Comparison of ENCODE assay signal across 14 cellular contexts in genomic region chr1:40132383-40133121, GRCh38. TPM values are rescaled to one million over a fixed set of nuclear protein-coding genes. Genes with fewer than 3 reads are reported as not detected.
DNase-seq lines count a peak whose midpoint lies in the region; TF ChIP-seq lines count a peak whose summit lies in the region.
"Had no signal": no experiment of that assay in that cellular context is flagged by ENCODE, and none has a peak within 500 bp of the region (broad histone marks: within the 10 kb centered on the region; RNA-seq: fewer than 3 reads in every experiment).

No MANE protein-coding gene starts in this region.

- H3K9me3 ChIP-seq in tibial artery = no peaks in the 10 kb centered on the region
- H3K9me3 ChIP-seq: SJSA1 had no signal

- H3K27ac ChIP-seq in rectal smooth muscle tissue (ENCODE audit: low read depth, low read length) (no peak overlapping the region), tibial artery (no peak overlapping the region)
- H3K27ac ChIP-seq: SJSA1 had no signal

- H3K4me3 ChIP-seq in BJ (ENCODE audit: low read depth, low read length) = peak overlapping the region; percentile 31
- peak overlapping the region; percentile 12 for H3K4me3 ChIP-seq in fibroblast of mammary gland (ENCODE audit: control insufficient read depth, low read depth, low read length)
- H3K4me3 ChIP-seq in rectal smooth muscle tissue (ENCODE audit: low read length) = peak overlapping the region; percentile 51
- H3K4me3 ChIP-seq in tibial artery = peak overlapping the region in 1 of 2 donors; percentile 35
- H3K4me3 ChIP-seq: SJSA1 had no signal

- TF ChIP-seq CTCF in BJ (IDR thresholded peaks at IDR 0.05; ENCODE audit: insufficient read depth, low read depth, low read length) (no peak), fibroblast of mammary gland (conservative IDR thresholded peaks at IDR 0.05; ENCODE audit: control insufficient read depth, insufficient read depth, low read depth, low read length) (no peak), tibial artery (IDR thresholded peaks at IDR 0.05) (no peak)

- DNase-seq in BJ (ENCODE audit: low read depth) = no peak
- peak; percentile 35 for DNase-seq in SK-N-DZ (ENCODE audit: low spot score)
- DNase-seq in fibroblast of mammary gland (ENCODE audit: low read depth) = no peak
- no peak for DNase-seq in tibial artery
- no peak for DNase-seq in GDM1 (lab: John Stamatoyannopoulos, UW)
- DNase-seq in OCI-M2 (lab: John Stamatoyannopoulos, UW; ENCODE audit: unreplicated experiment) = no peak
- DNase-seq in HCEC 1CT = no peak
- DNase-seq: activated B cell treated with CpG ODN at 0.5 μM for 24 hours; activated T-cell treated with anti-CD3 and anti-CD28 coated beads, Interleukin-2, amount 50 U/mL, for 24 hours; effector memory CD4-positive, alpha-beta T cell; NCI-H2081; NK-92 treated with Interleukin-12 subunit alpha and Interleukin-12 subunit beta, amount 100 ng/mL, for 24 hours had no signal

- intact Hi-C loops in tibial artery (cut with DNase I; ENCODE audit: low total_unique reads) = no loop called here

- H3K36me3 ChIP-seq in BJ (ENCODE audit: control insufficient read depth, insufficient read depth, low read length) = no peaks in the 10 kb centered on the region
- H3K36me3 ChIP-seq in rectal smooth muscle tissue (ENCODE audit: control insufficient read depth, insufficient read depth, low read length) = no peaks in the 10 kb centered on the region
- H3K36me3 ChIP-seq in tibial artery = no peaks in the 10 kb centered on the region
- H3K36me3 ChIP-seq: SJSA1 had no signal

- no peak overlapping the region for H3K9ac ChIP-seq in rectal smooth muscle tissue (ENCODE audit: low read length)

- H3K4me1 ChIP-seq in rectal smooth muscle tissue (ENCODE audit: control insufficient read depth, insufficient read depth, low read length) = no peaks in the 10 kb centered on the region
- peaks cover 0 to 7% (median 3%) of the 10 kb centered on the region in 4 donors for H3K4me1 ChIP-seq in tibial artery
- H3K4me1 ChIP-seq: SJSA1 had no signal

- CTCF ChIA-PET in BJ (lab: Yijun Ruan, JAX) = interaction anchor here (0.7 to 2.8 kb wide), 3 partner anchors 11 to 206 kb away, joined by 4 to 13 read pairs (median 7); no protein-coding TSS in a partner anchor

- H3K27me3 ChIP-seq in BJ (ENCODE audit: control insufficient read depth, insufficient read depth, low read length) = peaks cover 8% of the 10 kb centered on the region
- H3K27me3 ChIP-seq in rectal smooth muscle tissue (ENCODE audit: control insufficient read depth, insufficient read depth, low read length) = no peaks in the 10 kb centered on the region
- H3K27me3 ChIP-seq in tibial artery = peaks cover 0 to 39% of the 10 kb centered on the region in 2 donors

- POLR2A ChIA-PET in BJ (lab: Charles Lee) = no interaction called here

RNA-seq across cellular contexts. Expression of gene RLF, which starts 28.6 kb away (rescaled TPM):
- 4.1 and 6.8 TPM in 2 replicates for polyA plus RNA-seq in BJ (2011; rRNA removed)
- polyA minus RNA-seq in BJ (2011; rRNA and poly(A)+ RNA removed) = 5.8 and 7.6 TPM in 2 replicates
- polyA plus RNA-seq in SK-N-DZ (2014; cell fraction: cytosol; rRNA removed) = 7.4 and 9.4 TPM in 2 replicates
- 8.7 and 9.3 TPM in 2 replicates for polyA plus RNA-seq in SK-N-DZ (2014; cell fraction: nucleus; rRNA removed)

RNA-seq across cellular contexts. Expression of gene PPT1, which starts 35.5 kb away (rescaled TPM):
- polyA plus RNA-seq in BJ (2011; rRNA removed) = 46.6 and 48.7 TPM in 2 replicates
- 17.8 and 20.6 TPM in 2 replicates for polyA minus RNA-seq in BJ (2011; rRNA and poly(A)+ RNA removed)
- polyA plus RNA-seq in SK-N-DZ (2014; cell fraction: cytosol; rRNA removed) = 43.2 and 55.9 TPM in 2 replicates
- polyA plus RNA-seq in SK-N-DZ (2014; cell fraction: nucleus; rRNA removed) = 21.4 and 27.6 TPM in 2 replicates
